ENCODE assay signal across 1 cellular context in the genomic region with DNA sequence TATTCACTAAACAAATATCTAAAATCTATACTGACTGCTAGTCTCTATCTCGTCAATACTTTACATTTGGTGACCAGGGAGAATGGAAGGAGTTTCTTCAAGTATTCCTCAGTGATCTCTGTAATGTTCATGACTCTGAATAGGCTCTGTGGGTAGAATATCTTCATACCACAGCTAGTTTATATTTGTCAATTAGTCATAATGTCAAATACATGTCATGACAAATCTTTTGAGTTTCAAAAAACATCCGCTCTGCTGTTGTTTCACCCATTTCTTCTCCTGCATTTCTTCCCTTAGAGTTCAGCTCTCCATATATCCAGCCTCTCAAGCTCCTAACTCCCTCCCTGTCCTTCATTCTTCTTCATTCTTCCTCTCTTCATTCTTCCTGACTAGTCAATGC.
TF ChIP-seq lines count a peak whose summit lies in the region.

No MANE protein-coding gene starts in this region.

TF ChIP-seq in GM23338, 12 proteins besides CTCF, POLR2A, EP300 and RAD21 (continued from another document):
- TF ChIP-seq, protein P1, sequence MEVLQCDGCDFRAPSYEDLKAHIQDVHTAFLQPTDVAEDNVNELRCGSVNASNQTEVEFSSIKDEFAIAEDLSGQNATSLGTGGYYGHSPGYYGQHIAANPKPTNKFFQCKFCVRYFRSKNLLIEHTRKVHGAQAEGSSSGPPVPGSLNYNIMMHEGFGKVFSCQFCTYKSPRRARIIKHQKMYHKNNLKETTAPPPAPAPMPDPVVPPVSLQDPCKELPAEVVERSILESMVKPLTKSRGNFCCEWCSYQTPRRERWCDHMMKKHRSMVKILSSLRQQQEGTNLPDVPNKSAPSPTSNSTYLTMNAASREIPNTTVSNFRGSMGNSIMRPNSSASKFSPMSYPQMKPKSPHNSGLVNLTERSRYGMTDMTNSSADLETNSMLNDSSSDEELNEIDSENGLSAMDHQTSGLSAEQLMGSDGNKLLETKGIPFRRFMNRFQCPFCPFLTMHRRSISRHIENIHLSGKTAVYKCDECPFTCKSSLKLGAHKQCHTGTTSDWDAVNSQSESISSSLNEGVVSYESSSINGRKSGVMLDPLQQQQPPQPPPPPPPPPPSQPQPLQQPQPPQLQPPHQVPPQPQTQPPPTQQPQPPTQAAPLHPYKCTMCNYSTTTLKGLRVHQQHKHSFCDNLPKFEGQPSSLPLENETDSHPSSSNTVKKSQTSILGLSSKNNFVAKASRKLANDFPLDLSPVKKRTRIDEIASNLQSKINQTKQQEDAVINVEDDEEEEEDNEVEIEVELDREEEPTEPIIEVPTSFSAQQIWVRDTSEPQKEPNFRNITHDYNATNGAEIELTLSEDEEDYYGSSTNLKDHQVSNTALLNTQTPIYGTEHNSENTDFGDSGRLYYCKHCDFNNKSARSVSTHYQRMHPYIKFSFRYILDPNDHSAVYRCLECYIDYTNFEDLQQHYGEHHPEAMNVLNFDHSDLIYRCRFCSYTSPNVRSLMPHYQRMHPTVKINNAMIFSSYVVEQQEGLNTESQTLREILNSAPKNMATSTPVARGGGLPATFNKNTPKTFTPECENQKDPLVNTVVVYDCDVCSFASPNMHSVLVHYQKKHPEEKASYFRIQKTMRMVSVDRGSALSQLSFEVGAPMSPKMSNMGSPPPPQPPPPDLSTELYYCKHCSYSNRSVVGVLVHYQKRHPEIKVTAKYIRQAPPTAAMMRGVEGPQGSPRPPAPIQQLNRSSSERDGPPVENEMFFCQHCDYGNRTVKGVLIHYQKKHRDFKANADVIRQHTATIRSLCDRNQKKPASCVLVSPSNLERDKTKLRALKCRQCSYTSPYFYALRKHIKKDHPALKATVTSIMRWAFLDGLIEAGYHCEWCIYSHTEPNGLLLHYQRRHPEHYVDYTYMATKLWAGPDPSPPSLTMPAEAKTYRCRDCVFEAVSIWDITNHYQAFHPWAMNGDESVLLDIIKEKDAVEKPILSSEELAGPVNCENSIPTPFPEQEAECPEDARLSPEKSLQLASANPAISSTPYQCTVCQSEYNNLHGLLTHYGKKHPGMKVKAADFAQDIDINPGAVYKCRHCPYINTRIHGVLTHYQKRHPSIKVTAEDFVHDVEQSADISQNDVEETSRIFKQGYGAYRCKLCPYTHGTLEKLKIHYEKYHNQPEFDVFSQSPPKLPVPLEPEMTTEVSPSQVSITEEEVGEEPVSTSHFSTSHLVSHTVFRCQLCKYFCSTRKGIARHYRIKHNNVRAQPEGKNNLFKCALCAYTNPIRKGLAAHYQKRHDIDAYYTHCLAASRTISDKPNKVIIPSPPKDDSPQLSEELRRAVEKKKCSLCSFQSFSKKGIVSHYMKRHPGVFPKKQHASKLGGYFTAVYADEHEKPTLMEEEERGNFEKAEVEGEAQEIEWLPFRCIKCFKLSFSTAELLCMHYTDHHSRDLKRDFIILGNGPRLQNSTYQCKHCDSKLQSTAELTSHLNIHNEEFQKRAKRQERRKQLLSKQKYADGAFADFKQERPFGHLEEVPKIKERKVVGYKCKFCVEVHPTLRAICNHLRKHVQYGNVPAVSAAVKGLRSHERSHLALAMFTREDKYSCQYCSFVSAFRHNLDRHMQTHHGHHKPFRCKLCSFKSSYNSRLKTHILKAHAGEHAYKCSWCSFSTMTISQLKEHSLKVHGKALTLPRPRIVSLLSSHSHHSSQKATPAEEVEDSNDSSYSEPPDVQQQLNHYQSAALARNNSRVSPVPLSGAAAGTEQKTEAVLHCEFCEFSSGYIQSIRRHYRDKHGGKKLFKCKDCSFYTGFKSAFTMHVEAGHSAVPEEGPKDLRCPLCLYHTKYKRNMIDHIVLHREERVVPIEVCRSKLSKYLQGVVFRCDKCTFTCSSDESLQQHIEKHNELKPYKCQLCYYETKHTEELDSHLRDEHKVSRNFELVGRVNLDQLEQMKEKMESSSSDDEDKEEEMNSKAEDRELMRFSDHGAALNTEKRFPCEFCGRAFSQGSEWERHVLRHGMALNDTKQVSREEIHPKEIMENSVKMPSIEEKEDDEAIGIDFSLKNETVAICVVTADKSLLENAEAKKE (CRISPR knock-in tag; IDR thresholded peaks at IDR 0.05), result no peak
- TF ChIP-seq, protein P2, sequence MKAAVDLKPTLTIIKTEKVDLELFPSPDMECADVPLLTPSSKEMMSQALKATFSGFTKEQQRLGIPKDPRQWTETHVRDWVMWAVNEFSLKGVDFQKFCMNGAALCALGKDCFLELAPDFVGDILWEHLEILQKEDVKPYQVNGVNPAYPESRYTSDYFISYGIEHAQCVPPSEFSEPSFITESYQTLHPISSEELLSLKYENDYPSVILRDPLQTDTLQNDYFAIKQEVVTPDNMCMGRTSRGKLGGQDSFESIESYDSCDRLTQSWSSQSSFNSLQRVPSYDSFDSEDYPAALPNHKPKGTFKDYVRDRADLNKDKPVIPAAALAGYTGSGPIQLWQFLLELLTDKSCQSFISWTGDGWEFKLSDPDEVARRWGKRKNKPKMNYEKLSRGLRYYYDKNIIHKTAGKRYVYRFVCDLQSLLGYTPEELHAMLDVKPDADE (IDR thresholded peaks at IDR 0.05), result no peak
- TF ChIP-seq JUNB (IDR thresholded peaks at IDR 0.05; ENCODE audit: unreplicated experiment) (no peak), STAT1 (IDR thresholded peaks at IDR 0.05; ENCODE audit: unreplicated experiment) (no peak), ZNF114 (CRISPR knock-in tag; IDR thresholded peaks at IDR 0.05) (no peak), EZH2 (IDR thresholded peaks at IDR 0.05; ENCODE audit: low read depth, unreplicated experiment) (no peak), POLR2AphosphoS5 (IDR thresholded peaks at IDR 0.05; ENCODE audit: low read depth) (no peak), NANOG (IDR thresholded peaks at IDR 0.05; ENCODE audit: borderline replicate concordance) (no peak), CREB1 (CRISPR knock-in tag; IDR thresholded peaks at IDR 0.05; ENCODE audit: low read depth) (no peak), EZH2phosphoT487 (IDR thresholded peaks at IDR 0.05; ENCODE audit: unreplicated experiment) (no peak)
- TF ChIP-seq, protein P3, sequence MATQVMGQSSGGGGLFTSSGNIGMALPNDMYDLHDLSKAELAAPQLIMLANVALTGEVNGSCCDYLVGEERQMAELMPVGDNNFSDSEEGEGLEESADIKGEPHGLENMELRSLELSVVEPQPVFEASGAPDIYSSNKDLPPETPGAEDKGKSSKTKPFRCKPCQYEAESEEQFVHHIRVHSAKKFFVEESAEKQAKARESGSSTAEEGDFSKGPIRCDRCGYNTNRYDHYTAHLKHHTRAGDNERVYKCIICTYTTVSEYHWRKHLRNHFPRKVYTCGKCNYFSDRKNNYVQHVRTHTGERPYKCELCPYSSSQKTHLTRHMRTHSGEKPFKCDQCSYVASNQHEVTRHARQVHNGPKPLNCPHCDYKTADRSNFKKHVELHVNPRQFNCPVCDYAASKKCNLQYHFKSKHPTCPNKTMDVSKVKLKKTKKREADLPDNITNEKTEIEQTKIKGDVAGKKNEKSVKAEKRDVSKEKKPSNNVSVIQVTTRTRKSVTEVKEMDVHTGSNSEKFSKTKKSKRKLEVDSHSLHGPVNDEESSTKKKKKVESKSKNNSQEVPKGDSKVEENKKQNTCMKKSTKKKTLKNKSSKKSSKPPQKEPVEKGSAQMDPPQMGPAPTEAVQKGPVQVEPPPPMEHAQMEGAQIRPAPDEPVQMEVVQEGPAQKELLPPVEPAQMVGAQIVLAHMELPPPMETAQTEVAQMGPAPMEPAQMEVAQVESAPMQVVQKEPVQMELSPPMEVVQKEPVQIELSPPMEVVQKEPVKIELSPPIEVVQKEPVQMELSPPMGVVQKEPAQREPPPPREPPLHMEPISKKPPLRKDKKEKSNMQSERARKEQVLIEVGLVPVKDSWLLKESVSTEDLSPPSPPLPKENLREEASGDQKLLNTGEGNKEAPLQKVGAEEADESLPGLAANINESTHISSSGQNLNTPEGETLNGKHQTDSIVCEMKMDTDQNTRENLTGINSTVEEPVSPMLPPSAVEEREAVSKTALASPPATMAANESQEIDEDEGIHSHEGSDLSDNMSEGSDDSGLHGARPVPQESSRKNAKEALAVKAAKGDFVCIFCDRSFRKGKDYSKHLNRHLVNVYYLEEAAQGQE (IDR thresholded peaks at IDR 0.05; ENCODE audit: unreplicated experiment), result no peak
